In the genomic region with DNA sequence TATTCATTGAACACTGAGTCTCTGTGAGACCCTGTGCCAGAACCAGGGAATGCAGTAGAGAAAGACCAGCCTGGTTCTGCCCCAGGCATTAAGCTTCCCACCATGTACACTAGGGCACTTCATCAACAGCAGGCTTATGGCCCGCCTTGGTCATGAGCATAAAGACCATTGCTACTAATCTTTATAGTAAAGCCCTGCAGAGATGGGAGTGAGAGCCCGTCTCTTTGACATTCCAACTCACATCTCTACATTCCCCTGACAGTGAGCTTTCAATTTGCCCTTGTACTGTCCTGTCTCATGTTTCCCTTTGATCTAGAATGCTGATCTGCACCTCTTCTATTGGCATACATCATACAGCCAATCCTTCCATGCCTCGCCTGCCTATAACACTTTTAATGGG, we compare ENCODE assay signal across 1 cellular context.
A peak's percentile ranks its signal among the peaks of the same experiment; 100 is the strongest.
TF ChIP-seq lines count a peak whose summit lies in the region.

No MANE protein-coding gene starts in this region.

TF ChIP-seq in HepG2, 621 proteins besides CTCF, POLR2A, EP300 and RAD21 (continued from another document):
- TF ChIP-seq ZNF460 (CRISPR knock-in tag; IDR thresholded peaks at IDR 0.05; ENCODE audit: borderline replicate concordance): no peak
- no peak for TF ChIP-seq ZNF782 (CRISPR knock-in tag; IDR thresholded peaks at IDR 0.05; ENCODE audit: borderline replicate concordance)
- TF ChIP-seq ZNF20 (CRISPR knock-in tag; IDR thresholded peaks at IDR 0.05): no peak
- no peak for TF ChIP-seq ZC3H13 (CRISPR knock-in tag; IDR thresholded peaks at IDR 0.05)
- no peak for TF ChIP-seq ZNF572 (CRISPR knock-in tag; IDR thresholded peaks at IDR 0.05)
- no peak for TF ChIP-seq MEF2D (CRISPR knock-in tag; IDR thresholded peaks at IDR 0.05)
- TF ChIP-seq RXRB (CRISPR knock-in tag; IDR thresholded peaks at IDR 0.05; ENCODE audit: borderline replicate concordance): 0 out of 2 replicates have a peak, but pooled peaks have one; percentile 19
- TF ChIP-seq, protein P1, sequence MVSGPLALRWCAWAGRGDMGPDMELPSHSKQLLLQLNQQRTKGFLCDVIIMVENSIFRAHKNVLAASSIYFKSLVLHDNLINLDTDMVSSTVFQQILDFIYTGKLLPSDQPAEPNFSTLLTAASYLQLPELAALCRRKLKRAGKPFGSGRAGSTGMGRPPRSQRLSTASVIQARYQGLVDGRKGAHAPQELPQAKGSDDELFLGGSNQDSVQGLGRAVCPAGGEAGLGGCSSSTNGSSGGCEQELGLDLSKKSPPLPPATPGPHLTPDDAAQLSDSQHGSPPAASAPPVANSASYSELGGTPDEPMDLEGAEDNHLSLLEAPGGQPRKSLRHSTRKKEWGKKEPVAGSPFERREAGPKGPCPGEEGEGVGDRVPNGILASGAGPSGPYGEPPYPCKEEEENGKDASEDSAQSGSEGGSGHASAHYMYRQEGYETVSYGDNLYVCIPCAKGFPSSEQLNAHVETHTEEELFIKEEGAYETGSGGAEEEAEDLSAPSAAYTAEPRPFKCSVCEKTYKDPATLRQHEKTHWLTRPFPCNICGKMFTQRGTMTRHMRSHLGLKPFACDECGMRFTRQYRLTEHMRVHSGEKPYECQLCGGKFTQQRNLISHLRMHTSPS (CRISPR knock-in tag; IDR thresholded peaks at IDR 0.05; ENCODE audit: low read depth): no peak
- TF ChIP-seq TEAD3 (CRISPR knock-in tag; optimal IDR thresholded peaks at IDR 0.05; ENCODE audit: borderline replicate concordance): peak; percentile 74
- no peak for TF ChIP-seq ZNF160 (CRISPR knock-in tag; IDR thresholded peaks at IDR 0.05)
- TF ChIP-seq ZSCAN31 (CRISPR knock-in tag; IDR thresholded peaks at IDR 0.05; ENCODE audit: low read depth): no peak
- TF ChIP-seq ARID5B (CRISPR knock-in tag; IDR thresholded peaks at IDR 0.05): peak; percentile 34; the same call in 1 of the 2 replicates
- TF ChIP-seq MIER2 (CRISPR knock-in tag; IDR thresholded peaks at IDR 0.05): no peak
- no peak for TF ChIP-seq SALL1 (CRISPR knock-in tag; IDR thresholded peaks at IDR 0.05)
- TF ChIP-seq, protein P2, sequence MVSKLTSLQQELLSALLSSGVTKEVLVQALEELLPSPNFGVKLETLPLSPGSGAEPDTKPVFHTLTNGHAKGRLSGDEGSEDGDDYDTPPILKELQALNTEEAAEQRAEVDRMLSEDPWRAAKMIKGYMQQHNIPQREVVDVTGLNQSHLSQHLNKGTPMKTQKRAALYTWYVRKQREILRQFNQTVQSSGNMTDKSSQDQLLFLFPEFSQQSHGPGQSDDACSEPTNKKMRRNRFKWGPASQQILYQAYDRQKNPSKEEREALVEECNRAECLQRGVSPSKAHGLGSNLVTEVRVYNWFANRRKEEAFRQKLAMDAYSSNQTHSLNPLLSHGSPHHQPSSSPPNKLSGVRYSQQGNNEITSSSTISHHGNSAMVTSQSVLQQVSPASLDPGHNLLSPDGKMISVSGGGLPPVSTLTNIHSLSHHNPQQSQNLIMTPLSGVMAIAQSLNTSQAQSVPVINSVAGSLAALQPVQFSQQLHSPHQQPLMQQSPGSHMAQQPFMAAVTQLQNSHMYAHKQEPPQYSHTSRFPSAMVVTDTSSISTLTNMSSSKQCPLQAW (CRISPR knock-in tag; IDR thresholded peaks at IDR 0.05): no peak
- TF ChIP-seq ZNF615 (CRISPR knock-in tag; IDR thresholded peaks at IDR 0.05; ENCODE audit: borderline replicate concordance): no peak
- TF ChIP-seq HOMEZ (CRISPR knock-in tag; IDR thresholded peaks at IDR 0.05; ENCODE audit: low read depth): 0 out of 2 replicates have a peak, but pooled peaks have one; percentile 9
- TF ChIP-seq SNRNP70 (IDR thresholded peaks at IDR 0.05; ENCODE audit: low read depth, low read length): no peak
- no peak for TF ChIP-seq SOX13 (IDR thresholded peaks at IDR 0.05)
- TF ChIP-seq SOX13 (CRISPR knock-in tag; conservative IDR thresholded peaks at IDR 0.05 in 1 of 2, IDR thresholded peaks at IDR 0.05 in 1 of 2): peak in 1 of 2 experiments; percentile 23; a peak in 1 of 4 replicates
- no peak for TF ChIP-seq ZBTB10 (CRISPR knock-in tag; IDR thresholded peaks at IDR 0.05; ENCODE audit: borderline replicate concordance)
- TF ChIP-seq ZNF644 (CRISPR knock-in tag; IDR thresholded peaks at IDR 0.05; ENCODE audit: low read depth): no peak
- TF ChIP-seq SAP130 (CRISPR knock-in tag; IDR thresholded peaks at IDR 0.05; ENCODE audit: low read depth): peak; percentile 22; the same call in 1 of the 2 replicates
- no peak for TF ChIP-seq PATZ1 (CRISPR knock-in tag; IDR thresholded peaks at IDR 0.05)
- TF ChIP-seq ZKSCAN8 (CRISPR knock-in tag; IDR thresholded peaks at IDR 0.05; ENCODE audit: borderline replicate concordance): no peak
- no peak for TF ChIP-seq KDM1A (CRISPR knock-in tag; IDR thresholded peaks at IDR 0.05)
- TF ChIP-seq HNF4A (CRISPR knock-in tag; IDR thresholded peaks at IDR 0.05): peak; percentile 28; the same call in 1 of the 2 replicates
TF ChIP-seq in HepG2: peak in this region for 8.
